ENCODE assay signal across 8 cellular contexts in the genomic region with DNA sequence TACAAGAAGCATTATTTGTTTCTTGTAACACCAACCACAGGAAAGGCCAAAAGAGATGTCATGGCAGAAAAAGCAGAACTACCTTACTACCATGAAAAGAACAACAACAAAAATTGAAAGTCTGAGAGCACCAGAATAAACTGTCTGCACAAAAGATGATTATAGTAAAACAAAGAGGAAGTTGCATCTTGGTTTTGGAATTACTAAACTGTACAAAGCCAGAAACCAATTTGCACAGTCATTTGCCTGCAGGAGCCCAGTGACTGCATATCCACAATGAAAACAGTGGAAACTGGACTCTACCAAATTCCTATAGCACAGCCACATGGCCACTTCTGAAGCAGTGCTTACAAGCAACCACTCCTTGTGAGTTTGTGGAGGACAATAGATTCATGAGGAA.
A peak's percentile ranks its signal among the peaks of the same experiment; 100 is the strongest.
DNase-seq lines count a peak whose midpoint lies in the region; ATAC-seq and TF ChIP-seq lines count a peak whose summit lies in the region.

No MANE protein-coding gene starts in this region.

- H3K9me3 Mint-ChIP-seq in memory B cell (no peaks in the 10 kb centered on the region), mesothelial cell of epicardium (peaks cover 8% of the 10 kb centered on the region)

- DNase-seq in AG09309 (ENCODE audit: low read depth) (peak; percentile 21), T-helper 17 cell (no peak), memory B cell (ENCODE audit: low spot score in 2 of 2) (peak in 1 of 2 donors; percentile 39), mesothelial cell of epicardium (ENCODE audit: low spot score in 2 of 2, unreplicated experiment in 2 of 2) (no peak), foreskin keratinocyte (no peak), NCI-H2227 (lab: John Stamatoyannopoulos, UW; ENCODE audit: unreplicated experiment) (no peak)

- H3K36me3 Mint-ChIP-seq in T-helper 17 cell (ENCODE audit: low read depth) (peaks cover 18% of the 10 kb centered on the region), memory B cell (peaks cover 11% of the 10 kb centered on the region), mesothelial cell of epicardium (peaks cover 39% of the 10 kb centered on the region)

- H3K4me1 ChIP-seq in foreskin keratinocyte, result no peaks in the 10 kb centered on the region

- no peaks in the 10 kb centered on the region for H3K9me3 ChIP-seq in T-helper 17 cell (ENCODE audit: control insufficient read depth, low read length, poor library complexity, severe bottlenecking)

- no peaks in the 10 kb centered on the region for H3K4me1 Mint-ChIP-seq in T-helper 17 cell
- peaks cover 31% of the 10 kb centered on the region for H3K4me1 Mint-ChIP-seq in memory B cell
- peaks cover 6% of the 10 kb centered on the region for H3K4me1 Mint-ChIP-seq in mesothelial cell of epicardium

- H3K27ac Mint-ChIP-seq in T-helper 17 cell (peak overlapping the region; percentile 27), memory B cell (peak overlapping the region; percentile 42), mesothelial cell of epicardium (no peak overlapping the region)

- no peaks in the 10 kb centered on the region for H3K27me3 ChIP-seq in foreskin keratinocyte

- no peaks in the 10 kb centered on the region for H3K27me3 Mint-ChIP-seq in T-helper 17 cell
- no peaks in the 10 kb centered on the region for H3K27me3 Mint-ChIP-seq in memory B cell
- no peaks in the 10 kb centered on the region for H3K27me3 Mint-ChIP-seq in mesothelial cell of epicardium (ENCODE audit: low read depth)

- no peak overlapping the region for H3K27ac ChIP-seq in foreskin keratinocyte

- H3K4me3 Mint-ChIP-seq in T-helper 17 cell, result no peak overlapping the region
- H3K4me3 Mint-ChIP-seq in memory B cell, result peak overlapping the region; percentile 19
- H3K4me3 Mint-ChIP-seq in mesothelial cell of epicardium, result no peak overlapping the region

- TF ChIP-seq CTCF in AG09309 (IDR thresholded peaks at IDR 0.05; ENCODE audit: control insufficient read depth, insufficient read depth, low read depth, low read length, missing control alignments) (peak; percentile 29), mesothelial cell of epicardium (IDR thresholded peaks at IDR 0.05; ENCODE audit: unreplicated experiment) (no peak), foreskin keratinocyte (conservative IDR thresholded peaks at IDR 0.05) (no peak)

- no peak overlapping the region for H3K4me3 ChIP-seq in AG09309 (ENCODE audit: control insufficient read depth, low read depth, low read length)

- peak; percentile 61 for ATAC-seq in GM19023 (IDR thresholded peaks at IDR 0.05; ENCODE audit: unreplicated experiment)
- peak; percentile 78 for ATAC-seq in HG03064 (IDR thresholded peaks at IDR 0.05; ENCODE audit: low read depth, unreplicated experiment)
- peak; percentile 41 for ATAC-seq in T-helper 17 cell
- ATAC-seq in memory B cell (ENCODE audit: low read depth), result peak; percentile 74
- no peak for ATAC-seq in foreskin keratinocyte
